ENCODE assay signal across 12 cellular contexts in genomic region chr12:110677982-110678381, GRCh38. TPM values are rescaled to one million over a fixed set of nuclear protein-coding genes. Genes with fewer than 3 reads are reported as not detected.
DNase-seq lines count a peak whose midpoint lies in the region; ATAC-seq lines count a peak whose summit lies in the region.
"Had no signal": no experiment of that assay in that cellular context is flagged by ENCODE, and none has a peak within 500 bp of the region (broad histone marks: within the 10 kb centered on the region; RNA-seq: fewer than 3 reads in every experiment).

No MANE protein-coding gene starts in this region.

- H3K36me3 Mint-ChIP-seq in activated naive CD4-positive, alpha-beta T cell treated with anti-CD3 and anti-CD28 coated beads, Interleukin-2, amount 50 U/mL, for 24 hours, result peaks cover 10% of the 10 kb centered on the region

- no peak overlapping the region for H3K27ac Mint-ChIP-seq in activated naive CD4-positive, alpha-beta T cell treated with anti-CD3 and anti-CD28 coated beads, Interleukin-2, amount 50 U/mL, for 24 hours
- peak overlapping the region; percentile 2 to 29 for H3K27ac Mint-ChIP-seq in stimulated activated naive CD8-positive, alpha-beta T cell treated with anti-CD3 and anti-CD28 coated beads, Interleukin-15, amount 100 ng/mL, for 72 hours

- peak overlapping the region; percentile 60 for H3K27ac ChIP-seq in caudate nucleus (ENCODE audit: low read depth, low read length)

- peak overlapping the region; percentile 33 for H3K4me3 Mint-ChIP-seq in activated naive CD4-positive, alpha-beta T cell treated with anti-CD3 and anti-CD28 coated beads, Interleukin-2, amount 50 U/mL, for 24 hours
- H3K4me3 Mint-ChIP-seq in stimulated activated naive CD8-positive, alpha-beta T cell treated with anti-CD3 and anti-CD28 coated beads, Interleukin-15, amount 100 ng/mL, for 72 hours, result peak overlapping the region; percentile 55 to 60

- no peaks in the 10 kb centered on the region for H3K27me3 Mint-ChIP-seq in activated naive CD4-positive, alpha-beta T cell treated with anti-CD3 and anti-CD28 coated beads, Interleukin-2, amount 50 U/mL, for 24 hours
- no peaks in the 10 kb centered on the region for H3K27me3 Mint-ChIP-seq in stimulated activated naive CD8-positive, alpha-beta T cell treated with anti-CD3 and anti-CD28 coated beads, Interleukin-15, amount 100 ng/mL, for 72 hours

- peak; percentile 10 for ATAC-seq in HG03342 (IDR thresholded peaks at IDR 0.05; ENCODE audit: unreplicated experiment)
- ATAC-seq in stimulated activated naive CD8-positive, alpha-beta T cell treated with anti-CD3 and anti-CD28 coated beads, Interleukin-15, amount 100 ng/mL, for 72 hours, result peak; percentile 22

- no peaks in the 10 kb centered on the region for H3K9me3 Mint-ChIP-seq in activated naive CD4-positive, alpha-beta T cell treated with anti-CD3 and anti-CD28 coated beads, Interleukin-2, amount 50 U/mL, for 24 hours
- peaks cover 4 to 8% of the 10 kb centered on the region in 2 donors for H3K9me3 Mint-ChIP-seq in stimulated activated naive CD8-positive, alpha-beta T cell treated with anti-CD3 and anti-CD28 coated beads, Interleukin-15, amount 100 ng/mL, for 72 hours

- peaks cover 29% of the 10 kb centered on the region for H3K4me1 Mint-ChIP-seq in activated naive CD4-positive, alpha-beta T cell treated with anti-CD3 and anti-CD28 coated beads, Interleukin-2, amount 50 U/mL, for 24 hours
- H3K4me1 Mint-ChIP-seq in stimulated activated naive CD8-positive, alpha-beta T cell treated with anti-CD3 and anti-CD28 coated beads, Interleukin-15, amount 100 ng/mL, for 72 hours, result peaks cover 65% of the 10 kb centered on the region

- no peak for DNase-seq in activated naive CD4-positive, alpha-beta T cell (lab: John Stamatoyannopoulos, UW)
- DNase-seq in caudate nucleus (lab: John Stamatoyannopoulos, UW) (no peak), cerebellar cortex (ENCODE audit: low spot score) (no peak), NCI-H2227 treated with DMSO at 0.1 percent for 48 hours (lab: John Stamatoyannopoulos, UW) (no peak), mesenteric fat pad (ENCODE audit: low spot score) (no peak)
- no peak for DNase-seq in stimulated activated naive CD8-positive, alpha-beta T cell treated with anti-CD3 and anti-CD28 coated beads, Interleukin-15, amount 100 ng/mL, for 72 hours
- DNase-seq: activated CD4-positive, alpha-beta T cell treated with anti-CD3 and anti-CD28 coated beads for 1 hour; NCI-H1694 treated with DMSO at 0.1 percent for 48 hours; SK-N-SH; trophoblast cell had no signal

RNA-seq across cellular contexts. Expression of gene HVCN1, which starts 10.9 kb away (rescaled TPM):
- 4.2 TPM for total RNA-seq in mesenteric fat pad
